1 cellular context compared by ENCODE assay signal in the genomic region with DNA sequence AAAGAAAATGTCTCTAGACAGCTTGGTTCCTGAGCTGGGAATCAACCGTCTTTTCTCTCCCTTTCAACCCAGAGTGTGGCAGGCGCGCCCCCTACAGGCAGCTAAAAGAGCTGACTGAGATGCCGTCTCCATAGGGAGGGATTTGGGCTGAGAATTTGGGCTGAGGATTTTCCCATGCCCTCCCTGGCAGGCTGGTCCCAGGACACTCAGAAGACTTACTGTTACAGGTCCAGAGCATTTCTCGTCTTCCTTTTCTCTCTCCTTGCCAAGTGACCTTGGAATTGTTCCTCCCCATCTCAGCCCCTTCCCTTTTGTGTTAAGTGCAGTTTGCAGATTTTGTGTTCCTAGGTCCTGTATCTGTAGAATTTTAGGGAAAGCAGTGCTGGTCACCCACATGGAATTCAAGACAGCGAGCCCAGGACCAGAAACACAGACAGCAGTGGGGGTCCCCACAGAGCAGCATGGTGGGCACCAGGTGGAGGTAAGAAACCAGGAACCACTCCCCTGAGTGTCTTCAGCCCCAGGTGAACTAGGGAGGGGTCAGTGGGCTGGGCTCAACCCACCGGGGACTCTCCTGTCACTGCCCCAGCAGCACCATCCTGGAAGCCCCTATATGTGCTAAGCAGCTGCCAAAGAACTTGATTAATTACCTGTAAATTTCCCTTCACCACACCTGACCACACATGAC.
A peak's percentile ranks its signal among the peaks of the same experiment; 100 is the strongest.
TF ChIP-seq lines count a peak whose summit lies in the region.

No MANE protein-coding gene starts in this region.

TF ChIP-seq in K562, 482 proteins besides CTCF, POLR2A, EP300 and RAD21 (continued from another document and continues in another):
- TF ChIP-seq CREB1 (IDR thresholded peaks at IDR 0.05) (peak; percentile 37; the same call in 1 of the 2 replicates), CREB1 (CRISPR knock-in tag; IDR thresholded peaks at IDR 0.05) (no peak), ETS1 (conservative IDR thresholded peaks at IDR 0.05; ENCODE audit: control insufficient read depth, low read depth, low read length) (no peak), HMG20A (CRISPR knock-in tag; conservative IDR thresholded peaks at IDR 0.05) (no peak), RBM39 (optimal IDR thresholded peaks at IDR 0.05; ENCODE audit: low read depth, low read length) (no peak), TCF7 (IDR thresholded peaks at IDR 0.05; ENCODE audit: borderline replicate concordance) (peak; percentile 17; the same call in 1 of the 2 replicates), STAT5A (IDR thresholded peaks at IDR 0.05; ENCODE audit: borderline replicate concordance, low read length) (peak; percentile 15; the same call in 1 of the 2 replicates), SRF (CRISPR knock-in tag; IDR thresholded peaks at IDR 0.05) (peak in 1 of 2 experiments; percentile 80; a peak in 2 of 4 replicates), ZNF184 (CRISPR knock-in tag; IDR thresholded peaks at IDR 0.05) (0 out of 2 replicates have a peak, but pooled peaks have one; percentile 28), KLF1 (tag; IDR thresholded peaks at IDR 0.05) (no peak), NEUROD1 (IDR thresholded peaks at IDR 0.05; ENCODE audit: borderline replicate concordance, low read depth, low read length, partially characterized antibody) (no peak), MEF2D (tag; conservative IDR thresholded peaks at IDR 0.05; ENCODE audit: low read depth) (no peak), CEBPG (CRISPR knock-in tag; IDR thresholded peaks at IDR 0.05) (no peak), CEBPG (tag; conservative IDR thresholded peaks at IDR 0.05 in 1 of 2, IDR thresholded peaks at IDR 0.05 in 1 of 2) (no peak), UBTF (IDR thresholded peaks at IDR 0.05; ENCODE audit: borderline replicate concordance in 1 of 2, low read depth in 2 of 2, low read length in 2 of 2) (peak; percentile 48 to 56; a peak in 1 of 4 replicates), ELK1 (CRISPR knock-in tag; IDR thresholded peaks at IDR 0.05) (no peak), RB1 (IDR thresholded peaks at IDR 0.05; ENCODE audit: low read depth) (peak; percentile 94), HMGXB4 (CRISPR knock-in tag; IDR thresholded peaks at IDR 0.05) (peak; percentile 71; the same call in 1 of the 2 replicates), SMAD1 (IDR thresholded peaks at IDR 0.05; ENCODE audit: low read depth, low read length, partially characterized antibody) (no peak)
- TF ChIP-seq, protein P1, sequence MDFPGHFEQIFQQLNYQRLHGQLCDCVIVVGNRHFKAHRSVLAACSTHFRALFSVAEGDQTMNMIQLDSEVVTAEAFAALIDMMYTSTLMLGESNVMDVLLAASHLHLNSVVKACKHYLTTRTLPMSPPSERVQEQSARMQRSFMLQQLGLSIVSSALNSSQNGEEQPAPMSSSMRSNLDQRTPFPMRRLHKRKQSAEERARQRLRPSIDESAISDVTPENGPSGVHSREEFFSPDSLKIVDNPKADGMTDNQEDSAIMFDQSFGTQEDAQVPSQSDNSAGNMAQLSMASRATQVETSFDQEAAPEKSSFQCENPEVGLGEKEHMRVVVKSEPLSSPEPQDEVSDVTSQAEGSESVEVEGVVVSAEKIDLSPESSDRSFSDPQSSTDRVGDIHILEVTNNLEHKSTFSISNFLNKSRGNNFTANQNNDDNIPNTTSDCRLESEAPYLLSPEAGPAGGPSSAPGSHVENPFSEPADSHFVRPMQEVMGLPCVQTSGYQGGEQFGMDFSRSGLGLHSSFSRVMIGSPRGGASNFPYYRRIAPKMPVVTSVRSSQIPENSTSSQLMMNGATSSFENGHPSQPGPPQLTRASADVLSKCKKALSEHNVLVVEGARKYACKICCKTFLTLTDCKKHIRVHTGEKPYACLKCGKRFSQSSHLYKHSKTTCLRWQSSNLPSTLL (IDR thresholded peaks at IDR 0.05) = no peak
- TF ChIP-seq, protein P2, sequence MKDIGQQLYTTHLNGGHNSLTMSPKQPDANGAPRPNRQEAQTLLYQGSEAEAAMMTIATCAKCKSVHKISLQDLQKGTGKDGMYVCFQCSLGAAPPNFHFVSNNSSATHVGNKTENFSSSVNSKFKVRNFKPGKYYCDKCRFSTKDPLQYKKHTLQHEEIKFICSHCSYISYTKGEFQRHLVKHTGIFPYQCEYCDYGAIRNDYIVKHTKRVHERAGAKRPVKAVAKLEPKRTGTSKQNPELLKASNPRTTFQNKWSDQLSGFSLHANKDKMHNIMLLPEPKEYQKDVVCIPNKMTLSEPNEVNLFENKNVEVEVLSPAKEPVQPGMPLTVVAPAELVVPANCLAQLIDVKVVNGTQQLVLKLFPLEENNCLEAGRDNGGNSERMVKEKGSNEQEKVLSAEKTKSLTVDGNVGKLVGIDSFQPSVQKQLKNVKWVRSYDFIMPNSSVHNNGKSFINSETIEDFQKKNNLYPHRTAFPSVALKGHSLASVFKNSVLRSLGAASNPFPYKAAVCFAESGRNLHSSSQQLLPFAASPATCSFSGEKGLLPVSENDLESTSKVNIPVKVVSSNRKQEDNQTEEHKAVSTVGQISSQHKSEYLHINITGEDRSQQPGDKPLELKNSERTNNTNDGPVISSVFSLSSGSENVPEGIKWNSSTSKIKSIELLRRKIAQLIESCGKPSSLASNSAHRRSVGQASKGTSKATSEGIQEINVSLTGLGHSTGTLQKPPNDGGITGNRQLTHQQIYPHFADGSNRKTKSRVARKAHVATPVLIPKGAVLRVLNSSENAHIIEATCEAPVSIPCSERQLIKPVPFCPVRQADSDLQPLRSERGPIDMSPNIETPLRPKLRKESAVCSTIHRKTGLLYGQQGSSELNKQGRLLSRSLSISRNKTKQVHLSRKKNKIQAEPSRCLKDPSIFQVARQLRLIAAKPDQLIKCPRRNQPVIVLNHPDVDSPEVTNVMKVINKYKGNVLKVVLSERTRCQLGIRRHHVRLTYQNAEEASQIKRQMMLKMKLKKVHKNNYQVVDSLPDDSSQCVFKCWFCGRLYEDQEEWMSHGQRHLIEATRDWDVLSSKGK (CRISPR knock-in tag; IDR thresholded peaks at IDR 0.05) = no peak
- TF ChIP-seq, protein P3, sequence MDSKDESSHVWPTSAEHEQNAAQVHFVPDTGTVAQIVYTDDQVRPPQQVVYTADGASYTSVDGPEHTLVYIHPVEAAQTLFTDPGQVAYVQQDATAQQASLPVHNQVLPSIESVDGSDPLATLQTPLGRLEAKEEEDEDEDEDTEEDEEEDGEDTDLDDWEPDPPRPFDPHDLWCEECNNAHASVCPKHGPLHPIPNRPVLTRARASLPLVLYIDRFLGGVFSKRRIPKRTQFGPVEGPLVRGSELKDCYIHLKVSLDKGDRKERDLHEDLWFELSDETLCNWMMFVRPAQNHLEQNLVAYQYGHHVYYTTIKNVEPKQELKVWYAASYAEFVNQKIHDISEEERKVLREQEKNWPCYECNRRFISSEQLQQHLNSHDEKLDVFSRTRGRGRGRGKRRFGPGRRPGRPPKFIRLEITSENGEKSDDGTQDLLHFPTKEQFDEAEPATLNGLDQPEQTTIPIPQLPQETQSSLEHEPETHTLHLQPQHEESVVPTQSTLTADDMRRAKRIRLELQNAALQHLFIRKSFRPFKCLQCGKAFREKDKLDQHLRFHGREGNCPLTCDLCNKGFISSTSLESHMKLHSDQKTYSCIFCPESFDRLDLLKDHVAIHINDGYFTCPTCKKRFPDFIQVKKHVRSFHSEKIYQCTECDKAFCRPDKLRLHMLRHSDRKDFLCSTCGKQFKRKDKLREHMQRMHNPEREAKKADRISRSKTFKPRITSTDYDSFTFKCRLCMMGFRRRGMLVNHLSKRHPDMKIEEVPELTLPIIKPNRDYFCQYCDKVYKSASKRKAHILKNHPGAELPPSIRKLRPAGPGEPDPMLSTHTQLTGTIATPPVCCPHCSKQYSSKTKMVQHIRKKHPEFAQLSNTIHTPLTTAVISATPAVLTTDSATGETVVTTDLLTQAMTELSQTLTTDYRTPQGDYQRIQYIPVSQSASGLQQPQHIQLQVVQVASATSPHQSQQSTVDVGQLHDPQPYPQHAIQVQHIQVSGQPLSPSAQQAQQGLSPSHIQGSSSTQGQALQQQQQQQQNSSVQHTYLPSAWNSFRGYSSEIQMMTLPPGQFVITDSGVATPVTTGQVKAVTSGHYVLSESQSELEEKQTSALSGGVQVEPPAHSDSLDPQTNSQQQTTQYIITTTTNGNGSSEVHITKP (IDR thresholded peaks at IDR 0.05; ENCODE audit: partially characterized antibody) = no peak
- TF ChIP-seq, protein P4, sequence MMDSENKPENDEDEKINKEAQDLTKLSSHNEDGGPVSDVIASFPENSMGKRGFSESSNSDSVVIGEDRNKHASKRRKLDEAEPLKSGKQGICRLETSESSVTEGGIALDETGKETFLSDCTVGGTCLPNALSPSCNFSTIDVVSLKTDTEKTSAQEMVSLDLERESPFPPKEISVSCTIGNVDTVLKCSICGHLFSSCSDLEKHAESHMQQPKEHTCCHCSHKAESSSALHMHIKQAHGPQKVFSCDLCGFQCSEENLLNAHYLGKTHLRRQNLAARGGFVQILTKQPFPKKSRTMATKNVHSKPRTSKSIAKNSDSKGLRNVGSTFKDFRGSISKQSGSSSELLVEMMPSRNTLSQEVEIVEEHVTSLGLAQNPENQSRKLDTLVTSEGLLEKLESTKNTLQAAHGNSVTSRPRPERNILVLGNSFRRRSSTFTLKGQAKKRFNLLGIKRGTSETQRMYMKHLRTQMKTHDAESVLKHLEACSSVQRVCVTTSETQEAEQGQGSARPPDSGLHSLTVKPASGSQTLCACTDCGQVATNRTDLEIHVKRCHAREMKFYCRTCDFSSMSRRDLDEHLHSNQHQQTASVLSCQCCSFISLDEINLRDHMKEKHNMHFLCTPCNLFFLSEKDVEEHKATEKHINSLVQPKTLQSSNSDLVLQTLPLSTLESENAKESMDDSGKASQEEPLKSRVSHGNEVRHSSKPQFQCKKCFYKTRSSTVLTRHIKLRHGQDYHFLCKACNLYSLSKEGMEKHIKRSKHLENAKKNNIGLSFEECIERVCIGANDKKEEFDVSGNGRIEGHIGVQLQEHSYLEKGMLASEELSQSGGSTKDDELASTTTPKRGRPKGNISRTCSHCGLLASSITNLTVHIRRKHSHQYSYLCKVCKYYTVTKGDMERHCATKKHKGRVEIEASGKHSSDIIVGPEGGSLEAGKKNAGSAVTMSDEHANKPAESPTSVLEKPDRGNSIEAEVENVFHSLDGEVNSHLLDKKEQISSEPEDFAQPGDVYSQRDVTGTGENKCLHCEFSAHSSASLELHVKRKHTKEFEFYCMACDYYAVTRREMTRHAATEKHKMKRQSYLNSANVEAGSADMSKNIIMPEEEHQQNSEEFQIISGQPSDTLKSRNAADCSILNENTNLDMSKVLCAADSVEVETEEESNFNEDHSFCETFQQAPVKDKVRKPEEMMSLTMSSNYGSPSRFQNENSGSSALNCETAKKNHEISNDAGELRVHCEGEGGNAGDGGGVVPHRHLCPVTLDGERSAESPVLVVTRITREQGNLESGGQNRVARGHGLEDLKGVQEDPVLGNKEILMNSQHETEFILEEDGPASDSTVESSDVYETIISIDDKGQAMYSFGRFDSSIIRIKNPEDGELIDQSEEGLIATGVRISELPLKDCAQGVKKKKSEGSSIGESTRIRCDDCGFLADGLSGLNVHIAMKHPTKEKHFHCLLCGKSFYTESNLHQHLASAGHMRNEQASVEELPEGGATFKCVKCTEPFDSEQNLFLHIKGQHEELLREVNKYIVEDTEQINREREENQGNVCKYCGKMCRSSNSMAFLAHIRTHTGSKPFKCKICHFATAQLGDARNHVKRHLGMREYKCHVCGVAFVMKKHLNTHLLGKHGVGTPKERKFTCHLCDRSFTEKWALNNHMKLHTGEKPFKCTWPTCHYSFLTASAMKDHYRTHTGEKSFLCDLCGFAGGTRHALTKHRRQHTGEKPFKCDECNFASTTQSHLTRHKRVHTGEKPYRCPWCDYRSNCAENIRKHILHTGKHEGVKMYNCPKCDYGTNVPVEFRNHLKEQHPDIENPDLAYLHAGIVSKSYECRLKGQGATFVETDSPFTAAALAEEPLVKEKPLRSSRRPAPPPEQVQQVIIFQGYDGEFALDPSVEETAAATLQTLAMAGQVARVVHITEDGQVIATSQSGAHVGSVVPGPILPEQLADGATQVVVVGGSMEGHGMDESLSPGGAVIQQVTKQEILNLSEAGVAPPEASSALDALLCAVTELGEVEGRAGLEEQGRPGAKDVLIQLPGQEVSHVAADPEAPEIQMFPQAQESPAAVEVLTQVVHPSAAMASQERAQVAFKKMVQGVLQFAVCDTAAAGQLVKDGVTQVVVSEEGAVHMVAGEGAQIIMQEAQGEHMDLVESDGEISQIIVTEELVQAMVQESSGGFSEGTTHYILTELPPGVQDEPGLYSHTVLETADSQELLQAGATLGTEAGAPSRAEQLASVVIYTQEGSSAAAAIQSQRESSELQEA (IDR thresholded peaks at IDR 0.05; ENCODE audit: low read depth) = no peak
